ENCODE assay signal across 7 cellular contexts in genomic region chr9:128034821-128035764, GRCh38. TPM values are rescaled to one million over a fixed set of nuclear protein-coding genes. Genes with fewer than 3 reads are reported as not detected.
DNase-seq lines count a peak whose midpoint lies in the region; ATAC-seq and TF ChIP-seq lines count a peak whose summit lies in the region.

No MANE protein-coding gene starts in this region.

- in situ Hi-C loops in GM13977 (cut with MboI; ENCODE audit: low pct_unique_long_range_greater_than_20kb, low sequenced_read_pairs, unreplicated experiment): loop anchor here (5.0 kb wide), 1 partner anchor 78 kb away; no protein-coding TSS in a partner anchor

- TF ChIP-seq CTCF in GM13977 (IDR thresholded peaks at IDR 0.05; ENCODE audit: extremely low read depth, insufficient read depth, missing control alignments) (peak; percentile 71), esophagus muscularis mucosa (IDR thresholded peaks at IDR 0.05) (peak; percentile 87 to 96 (median 93))

- H3K4me1 Mint-ChIP-seq in naive B cell: peaks cover 9 to 34% (median 16%) of the 10 kb centered on the region in 3 donors

- TF ChIP-seq EP300 in esophagus muscularis mucosa (IDR thresholded peaks at IDR 0.05): no peak

- 71% methylated on average over 2 of the region's 8 CpGs for WGBS in esophagus muscularis mucosa

- H3K36me3 Mint-ChIP-seq in naive B cell: no peaks in the 10 kb centered on the region

- no peak for TF ChIP-seq POLR2A in esophagus muscularis mucosa (IDR thresholded peaks at IDR 0.05; ENCODE audit: low read depth)

- H3K27ac Mint-ChIP-seq in naive B cell: peak overlapping the region; percentile 72 to 97 (median 83)

- peak overlapping the region in 2 of 8 donors; percentile 2 to 3 for H3K4me3 Mint-ChIP-seq in naive B cell

- H3K27ac ChIP-seq in esophagus muscularis mucosa (replicated peaks in 1 of 4) (no peak overlapping the region), substantia nigra (ENCODE audit: low read depth, low read length, poor library complexity, severe bottlenecking) (peak overlapping the region; percentile 54)

- H3K9me3 ChIP-seq in esophagus muscularis mucosa: no peaks in the 10 kb centered on the region

- H3K4me1 ChIP-seq in esophagus muscularis mucosa: peaks cover 3 to 9% (median 5%) of the 10 kb centered on the region in 4 donors

- H3K27me3 Mint-ChIP-seq in naive B cell: no peaks in the 10 kb centered on the region

- no peaks in the 10 kb centered on the region for H3K9me3 Mint-ChIP-seq in naive B cell

- peak; percentile 76 for DNase-seq in GM13977 (ENCODE audit: low spot score)
- peak; percentile 62 for DNase-seq in LHCN-M2 (ENCODE audit: low read depth)
- peak; percentile 18 for DNase-seq in OCI-M2 (lab: John Stamatoyannopoulos, UW; ENCODE audit: unreplicated experiment)
- DNase-seq in activated T-cell treated with anti-CD3 and anti-CD28 coated beads, Interleukin-2, amount 50 U/mL, for 1 hour: peak; percentile 68
- DNase-seq in esophagus muscularis mucosa (ENCODE audit: extremely low spot score): peak; percentile 93
- DNase-seq in naive B cell: peak; percentile 77
- DNase-seq in substantia nigra (lab: John Stamatoyannopoulos, UW): peak in 44 of 49 donors; percentile 9 to 80 (median 53)

- no peaks in the 10 kb centered on the region for H3K27me3 ChIP-seq in esophagus muscularis mucosa

- H3K36me3 ChIP-seq in esophagus muscularis mucosa: no peaks in the 10 kb centered on the region

- H3K4me3 ChIP-seq in esophagus muscularis mucosa: no peak overlapping the region

- ATAC-seq in naive B cell (ENCODE audit: low read depth in 2 of 2): peak; percentile 75 to 85

- intact Hi-C loops in esophagus muscularis mucosa (cut with DNase I): loop anchor here (1.0 to 10.0 kb wide), 3 partner anchors 50 to 92 kb away; partner anchors contain the start of gene EEIG1

RNA-seq across cellular contexts. Expression of gene NAIF1, which starts 32.0 kb away (rescaled TPM):
- total RNA-seq in LHCN-M2 (2014; rRNA removed) (13.5 and 14.0 TPM in 2 replicates), esophagus muscularis mucosa (10 to 100 TPM in 2 of 4 donors, 1 to 10 TPM in 2; 5.4 to 12.0 (median 9.7) TPM)
- 8.6 TPM for polyA plus RNA-seq in LHCN-M2 (2012)
- 10 to 100 TPM in 4 of 6 donors, 1 to 10 TPM in 2; 7.2 to 21.6 (median 12.3) TPM for polyA plus RNA-seq in naive B cell (ENCODE audit: low read depth in 6 of 6)

RNA-seq across cellular contexts. Expression of gene SLC25A25, which starts 32.9 kb away (rescaled TPM):
- 24.9 and 25.2 TPM in 2 replicates for total RNA-seq in LHCN-M2 (2014; rRNA removed)
- polyA plus RNA-seq in LHCN-M2 (2012): 11.2 TPM
- 100 to 1,000 TPM in 1 of 4 donors, 10 to 100 TPM in 3; 14.5 to 140 (median 21.3) TPM for total RNA-seq in esophagus muscularis mucosa
- polyA plus RNA-seq in naive B cell (ENCODE audit: low read depth in 6 of 6): 10 to 100 TPM in 1 of 6 donors, 1 to 10 TPM in 5; 1.6 to 15.8 (median 9.0) TPM

RNA-seq across cellular contexts. Expression of gene EEIG1, which starts 54.3 kb away (rescaled TPM):
- total RNA-seq in LHCN-M2 (2014; rRNA removed): 4.8 and 12.2 TPM in 2 replicates
- 13.4 TPM for polyA plus RNA-seq in LHCN-M2 (2012)
- total RNA-seq in esophagus muscularis mucosa: 10 to 100 TPM; 12.4 to 29.5 (median 20.0) TPM
- polyA plus RNA-seq in naive B cell (ENCODE audit: low read depth in 6 of 6): 10 to 100 TPM; 12.3 to 36.9 (median 21.6) TPM

Comparison
In these comparisons a context has a peak if more than half of its experiments do, and no peak if none do; other contexts are left out.
1. DNase-seq: peak in every context shown above with its lines; median percentile 93 in esophagus muscularis mucosa; 77 in naive B cell; 76 in GM13977; 68 in activated T-cell treated with anti-CD3 and anti-CD28 coated beads, Interleukin-2, amount 50 U/mL, for 1 hour; 62 in LHCN-M2; 53 in substantia nigra; 18 in OCI-M2.